In genomic region chr5:6365977-6366590, GRCh38 we compare ENCODE assay signal across 1 cellular context.
TF ChIP-seq lines count a peak whose summit lies in the region.

No MANE protein-coding gene starts in this region.

TF ChIP-seq in HepG2, 621 proteins besides CTCF, POLR2A, EP300 and RAD21:
- TF ChIP-seq ARHGAP35 (CRISPR knock-in tag; IDR thresholded peaks at IDR 0.05; ENCODE audit: borderline replicate concordance) (no peak), TOPORS (CRISPR knock-in tag; IDR thresholded peaks at IDR 0.05) (no peak), ZSCAN5A (CRISPR knock-in tag; IDR thresholded peaks at IDR 0.05; ENCODE audit: borderline replicate concordance) (no peak), ZBTB20 (CRISPR knock-in tag; IDR thresholded peaks at IDR 0.05; ENCODE audit: borderline replicate concordance, low read depth) (no peak), ETV6 (CRISPR knock-in tag; conservative IDR thresholded peaks at IDR 0.05) (no peak), FOXJ3 (CRISPR knock-in tag; IDR thresholded peaks at IDR 0.05; ENCODE audit: borderline replicate concordance) (no peak), LRRFIP1 (CRISPR knock-in tag; conservative IDR thresholded peaks at IDR 0.05) (no peak), ZNF441 (CRISPR knock-in tag; IDR thresholded peaks at IDR 0.05; ENCODE audit: borderline replicate concordance) (no peak), ZNF317 (CRISPR knock-in tag; IDR thresholded peaks at IDR 0.05) (no peak), MAF1 (CRISPR knock-in tag; IDR thresholded peaks at IDR 0.05; ENCODE audit: borderline replicate concordance) (no peak), EEA1 (CRISPR knock-in tag; IDR thresholded peaks at IDR 0.05; ENCODE audit: borderline replicate concordance) (no peak), CHCHD3 (CRISPR knock-in tag; IDR thresholded peaks at IDR 0.05) (no peak), NFATC3 (CRISPR knock-in tag; IDR thresholded peaks at IDR 0.05) (no peak), ZNF816 (CRISPR knock-in tag; IDR thresholded peaks at IDR 0.05; ENCODE audit: borderline replicate concordance) (no peak), AHR (CRISPR knock-in tag; IDR thresholded peaks at IDR 0.05) (no peak)
- TF ChIP-seq, protein P1, sequence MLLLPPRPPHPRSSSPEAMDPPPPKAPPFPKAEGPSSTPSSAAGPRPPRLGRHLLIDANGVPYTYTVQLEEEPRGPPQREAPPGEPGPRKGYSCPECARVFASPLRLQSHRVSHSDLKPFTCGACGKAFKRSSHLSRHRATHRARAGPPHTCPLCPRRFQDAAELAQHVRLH (CRISPR knock-in tag; IDR thresholded peaks at IDR 0.05; ENCODE audit: borderline replicate concordance, low read depth), result no peak
